ENCODE assay signal across 10 cellular contexts in genomic region chr1:202106340-202107284, GRCh38. TPM values are rescaled to one million over a fixed set of nuclear protein-coding genes. Genes with fewer than 3 reads are reported as not detected.
DNase-seq lines count a peak whose midpoint lies in the region; ATAC-seq and TF ChIP-seq lines count a peak whose summit lies in the region.
"Had no signal": no experiment of that assay in that cellular context is flagged by ENCODE, and none has a peak within 500 bp of the region (broad histone marks: within the 10 kb centered on the region; RNA-seq: fewer than 3 reads in every experiment).

No MANE protein-coding gene starts in this region.

- H3K9me3 ChIP-seq in breast epithelium (no peaks in the 10 kb centered on the region), esophagus muscularis mucosa (no peaks in the 10 kb centered on the region)
- H3K9me3 ChIP-seq: BLaER1 treated with 17β-estradiol and CSF1 and Interleukin-3, amounts not matched to agents 10 nM and 100 nM had no signal

- no peak overlapping the region for H4K8ac ChIP-seq in mesendoderm (ENCODE audit: low read depth, low read length)

- H3K56ac ChIP-seq in mesendoderm (ENCODE audit: low read length): peak overlapping the region; percentile 56

- no peak for ATAC-seq in GM18909 (IDR thresholded peaks at IDR 0.05; ENCODE audit: poor library complexity, unreplicated experiment)

- H3K4me2 ChIP-seq in mesendoderm (ENCODE audit: low read length): no peak overlapping the region
- H3K4me2 ChIP-seq: BLaER1 treated with 17β-estradiol and CSF1 and Interleukin-3, amounts not matched to agents 10 nM and 100 nM had no signal

- TF ChIP-seq POLR2A in breast epithelium (IDR thresholded peaks at IDR 0.05) (no peak), esophagus muscularis mucosa (IDR thresholded peaks at IDR 0.05; ENCODE audit: low read depth) (no peak)

- H3K79me1 ChIP-seq in mesendoderm (ENCODE audit: low read length): no peaks in the 10 kb centered on the region

- H3K4me3 ChIP-seq in breast epithelium (no peak overlapping the region), mesendoderm (ENCODE audit: low read length) (no peak overlapping the region), esophagus muscularis mucosa (no peak overlapping the region)
- H3K4me3 ChIP-seq: BLaER1 treated with 17β-estradiol and CSF1 and Interleukin-3, amounts not matched to agents 10 nM and 100 nM; coronary artery had no signal

- H3K36me3 ChIP-seq in breast epithelium (no peaks in the 10 kb centered on the region), mesendoderm (ENCODE audit: control insufficient read depth, insufficient read depth, low read length) (no peaks in the 10 kb centered on the region), esophagus muscularis mucosa (no peaks in the 10 kb centered on the region)
- H3K36me3 ChIP-seq: BLaER1 treated with 17β-estradiol and CSF1 and Interleukin-3, amounts not matched to agents 10 nM and 100 nM had no signal

- no CpG with 5 or more reads among the region's 11 CpGs for WGBS in mesendoderm (ENCODE audit: extremely low coverage, insufficient coverage, low lambda C conversion rate)
- WGBS in esophagus muscularis mucosa: 73% methylated on average over 11 of the region's 11 CpGs

- H3K27me3 ChIP-seq in breast epithelium: no peaks in the 10 kb centered on the region
- H3K27me3 ChIP-seq in mesendoderm (ENCODE audit: insufficient read depth, low read length, poor library complexity): no peaks in the 10 kb centered on the region
- H3K27me3 ChIP-seq in esophagus muscularis mucosa: no peaks in the 10 kb centered on the region
- H3K27me3 ChIP-seq: BLaER1 treated with 17β-estradiol and CSF1 and Interleukin-3, amounts not matched to agents 10 nM and 100 nM had no signal

- no peak overlapping the region for H2BK15ac ChIP-seq in mesendoderm (replicated peaks; ENCODE audit: low read depth)

- H3K27ac ChIP-seq in breast epithelium (peak overlapping the region; percentile 89 to 95), mesendoderm (ENCODE audit: low read depth, low read length) (no peak overlapping the region), esophagus muscularis mucosa (replicated peaks in 1 of 4) (peak overlapping the region in 1 of 4 donors; percentile 44)
- H3K27ac ChIP-seq: BLaER1 treated with 17β-estradiol and CSF1 and Interleukin-3, amounts not matched to agents 10 nM and 100 nM; coronary artery had no signal

- H3K4ac ChIP-seq in mesendoderm (ENCODE audit: low read depth, low read length): no peak overlapping the region

- H3K79me2 ChIP-seq in mesendoderm (ENCODE audit: control insufficient read depth, insufficient read depth, low read length): no peaks in the 10 kb centered on the region

- no peak overlapping the region for H3K18ac ChIP-seq in mesendoderm (ENCODE audit: low read length)

- intact Hi-C loops in breast epithelium (cut with DNase I; ENCODE audit: low total_unique reads) (no loop called here), esophagus muscularis mucosa (cut with DNase I) (no loop called here)

- no peak for TF ChIP-seq EP300 in esophagus muscularis mucosa (IDR thresholded peaks at IDR 0.05)

- H2AK5ac ChIP-seq in mesendoderm (ENCODE audit: low read length): peak overlapping the region; percentile 46

- no peak overlapping the region for H2BK120ac ChIP-seq in mesendoderm (ENCODE audit: low read depth, low read length)

- H2BK5ac ChIP-seq in mesendoderm (ENCODE audit: low read length): no peak overlapping the region

- H3K9ac ChIP-seq in mesendoderm (ENCODE audit: low read length): no peak overlapping the region
- H3K9ac ChIP-seq: BLaER1 treated with 17β-estradiol and CSF1 and Interleukin-3, amounts not matched to agents 10 nM and 100 nM had no signal

- H3K4me1 ChIP-seq in breast epithelium: peaks cover 8 to 9% of the 10 kb centered on the region in 2 donors
- H3K4me1 ChIP-seq in mesendoderm (ENCODE audit: control insufficient read depth, low read depth, low read length): peaks cover 2% of the 10 kb centered on the region
- H3K4me1 ChIP-seq in esophagus muscularis mucosa: peaks cover 0 to 5% (median 2%) of the 10 kb centered on the region in 4 donors
- H3K4me1 ChIP-seq: BLaER1 treated with 17β-estradiol and CSF1 and Interleukin-3, amounts not matched to agents 10 nM and 100 nM had no signal

- H3K23ac ChIP-seq in mesendoderm (ENCODE audit: low read length): no peak overlapping the region

- no peak for TF ChIP-seq CTCF in breast epithelium (IDR thresholded peaks at IDR 0.05)
- TF ChIP-seq CTCF in esophagus muscularis mucosa (IDR thresholded peaks at IDR 0.05): no peak

- H4K5ac ChIP-seq in mesendoderm (ENCODE audit: low read length): no peak overlapping the region

- DNase-seq in COR-L47 (lab: John Stamatoyannopoulos, UW) (peak; percentile 28), NCI-H1092 (lab: John Stamatoyannopoulos, UW) (peak; percentile 67), breast epithelium (ENCODE audit: low spot score in 2 of 2) (no peak), mesendoderm (no peak), AML-193 (lab: John Stamatoyannopoulos, UW) (no peak), esophagus muscularis mucosa (ENCODE audit: extremely low spot score) (no peak)
- no peak for DNase-seq in stimulated activated CD4-positive, alpha-beta T cell treated with anti-CD3 and anti-CD28 coated beads, Interleukin-12 subunit alpha, Interleukin-12 subunit beta, amount 100 ng/mL, for 4 hours

RNA-seq across cellular contexts. Expression of gene GPR37L1, which starts 16.1 kb away (rescaled TPM):
- total RNA-seq in breast epithelium: not detected
- polyA plus RNA-seq in mesendoderm (2013, experiment 1 of 2): 0.01 TPM
- 0.03 TPM for polyA plus RNA-seq in mesendoderm (2013, experiment 2 of 2)
- total RNA-seq in esophagus muscularis mucosa: under 1 TPM in 3 of 4 donors, not detected in 1; 0.17 to 0.69 (median 0.58) TPM

RNA-seq across cellular contexts. Expression of gene ARL8A, which starts 37.9 kb away (rescaled TPM):
- total RNA-seq in breast epithelium: 10 to 100 TPM; 29.9 to 41.1 (median 34.7) TPM
- polyA plus RNA-seq in mesendoderm (2013, experiment 1 of 2): 32.9 TPM
- 31.1 TPM for polyA plus RNA-seq in mesendoderm (2013, experiment 2 of 2)
- 10 to 100 TPM; 41.1 to 60.8 (median 53.6) TPM for total RNA-seq in esophagus muscularis mucosa

RNA-seq across cellular contexts. Expression of gene PTPN7, which starts 53.8 kb away (rescaled TPM):
- 1 to 10 TPM; 1.4 to 4.2 (median 2.9) TPM for total RNA-seq in breast epithelium
- 0.65 TPM for polyA plus RNA-seq in mesendoderm (2013, experiment 1 of 2)
- polyA plus RNA-seq in mesendoderm (2013, experiment 2 of 2): 0.49 TPM
- 1 to 10 TPM in 2 of 4 donors, under 1 TPM in 2; 0.78 to 2.5 (median 1.3) TPM for total RNA-seq in esophagus muscularis mucosa

Comparison
In these comparisons a context has a peak if more than half of its experiments do, and no peak if none do; other contexts are left out.
1. DNase-seq: peak in COR-L47 (single experiment) and NCI-H1092 (single experiment); none in breast epithelium (0 of 2), mesendoderm (single experiment), stimulated activated CD4-positive, alpha-beta T cell treated with anti-CD3 and anti-CD28 coated beads, Interleukin-12 subunit alpha, Interleukin-12 subunit beta, amount 100 ng/mL, for 4 hours (single experiment), AML-193 (0 of 2) and esophagus muscularis mucosa (single experiment).